In the genomic region with DNA sequence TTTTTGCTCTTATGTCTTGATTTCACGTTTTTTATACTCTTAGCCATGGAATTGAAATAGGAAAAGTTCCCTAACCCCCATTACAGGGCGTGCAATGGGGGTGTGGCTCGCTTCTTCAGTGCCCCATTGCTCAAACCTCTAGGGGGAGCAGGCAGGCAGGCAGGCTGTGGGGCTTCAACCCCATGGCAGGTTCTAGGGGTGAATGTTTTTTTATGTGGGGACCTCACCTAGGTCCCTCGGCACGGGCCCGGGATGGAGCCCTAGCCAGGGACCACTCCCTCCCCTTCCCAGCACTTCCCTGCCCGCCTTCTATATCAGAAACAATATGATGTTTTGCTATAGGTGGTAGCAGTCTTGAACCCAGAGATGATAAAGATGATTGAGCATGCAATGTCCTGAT, we compare ENCODE assay signal across 16 cellular contexts.
A peak's percentile ranks its signal among the peaks of the same experiment; 100 is the strongest.
DNase-seq lines count a peak whose midpoint lies in the region; ATAC-seq and TF ChIP-seq lines count a peak whose summit lies in the region.
"Had no signal": no experiment of that assay in that cellular context is flagged by ENCODE, and none has a peak within 500 bp of the region (broad histone marks: within the 10 kb centered on the region; RNA-seq: fewer than 3 reads in every experiment).

No MANE protein-coding gene starts in this region.

- no peak overlapping the region for H4K8ac ChIP-seq in H9 (replicated peaks; ENCODE audit: insufficient read length, low read depth, low read length)

- no peaks in the 10 kb centered on the region for H3K27me3 ChIP-seq in H9 (ENCODE audit: insufficient read depth, low read length)
- H3K27me3 ChIP-seq in WERI-Rb-1 (ENCODE audit: insufficient read depth, low read depth, severe bottlenecking) = no peaks in the 10 kb centered on the region
- H3K27me3 ChIP-seq: BLaER1 treated with 17β-estradiol and CSF1 and Interleukin-3, amounts not matched to agents 10 nM and 100 nM had no signal

- no peak overlapping the region for H3K4me3 Mint-ChIP-seq in H9
- H3K4me3 Mint-ChIP-seq: B cell; CD4-positive, CD25-positive, alpha-beta regulatory T cell; CD8-positive, alpha-beta memory T cell; HFFc6 had no signal

- no peak overlapping the region for H2AFZ ChIP-seq in H9 (ENCODE audit: low read length)

- H3K27ac Mint-ChIP-seq in H9 = no peak overlapping the region
- H3K27ac Mint-ChIP-seq: B cell; CD4-positive, CD25-positive, alpha-beta regulatory T cell; CD8-positive, alpha-beta memory T cell; HFFc6 had no signal

- no peaks in the 10 kb centered on the region for H3K4me1 ChIP-seq in H9 (ENCODE audit: insufficient read depth, low read length)
- H3K4me1 ChIP-seq: BLaER1 treated with 17β-estradiol and CSF1 and Interleukin-3, amounts not matched to agents 10 nM and 100 nM had no signal

- H3K9ac ChIP-seq in H9 (ENCODE audit: extremely low read depth, insufficient read length, low read length) = no peak overlapping the region
- H3K9ac ChIP-seq: BLaER1 treated with 17β-estradiol and CSF1 and Interleukin-3, amounts not matched to agents 10 nM and 100 nM had no signal

- H3K27me3 Mint-ChIP-seq in H9 (ENCODE audit: low read depth) = no peaks in the 10 kb centered on the region
- H3K27me3 Mint-ChIP-seq: B cell; CD4-positive, CD25-positive, alpha-beta regulatory T cell; CD8-positive, alpha-beta memory T cell had no signal

- H2BK12ac ChIP-seq in H9 (ENCODE audit: insufficient read length, low read depth, low read length) = no peak overlapping the region

- no peak overlapping the region for H2BK15ac ChIP-seq in H9 (ENCODE audit: low read depth, low read length)

- DNase-seq in H9 (peak; percentile 30), WERI-Rb-1 (no peak), NCI-H2227 treated with DMSO at 0.1 percent for 48 hours (lab: John Stamatoyannopoulos, UW) (no peak), GM13977 (ENCODE audit: low spot score) (no peak), RWPE1 (ENCODE audit: low spot score) (no peak)
- DNase-seq: CD4-positive, CD25-positive, alpha-beta regulatory T cell; CD8-positive, alpha-beta memory T cell; COR-L47; HFFc6; IMR-90 had no signal

- H3K27ac ChIP-seq in C4-2B = no peak overlapping the region
- no peak overlapping the region for H3K27ac ChIP-seq in H9 (ENCODE audit: insufficient read length, low read depth, low read length)
- H3K27ac ChIP-seq in WERI-Rb-1 = no peak overlapping the region
- H3K27ac ChIP-seq in RWPE1 = no peak overlapping the region
- H3K27ac ChIP-seq: BLaER1 treated with 17β-estradiol and CSF1 and Interleukin-3, amounts not matched to agents 10 nM and 100 nM had no signal

- no peak overlapping the region for H3K4me3 ChIP-seq in WERI-Rb-1 (ENCODE audit: low read depth, low read length)
- H3K4me3 ChIP-seq: BLaER1 treated with 17β-estradiol and CSF1 and Interleukin-3, amounts not matched to agents 10 nM and 100 nM; K562 had no signal

- H3K36me3 ChIP-seq in WERI-Rb-1 = no peaks in the 10 kb centered on the region
- H3K36me3 ChIP-seq: BLaER1 treated with 17β-estradiol and CSF1 and Interleukin-3, amounts not matched to agents 10 nM and 100 nM had no signal

- H4K20me1 ChIP-seq in H9 (ENCODE audit: control insufficient read depth, insufficient read depth, insufficient read length) = no peaks in the 10 kb centered on the region
- H4K20me1 ChIP-seq: BLaER1 treated with 17β-estradiol and CSF1 and Interleukin-3, amounts not matched to agents 10 nM and 100 nM had no signal

- H3K23ac ChIP-seq in H9 (ENCODE audit: insufficient read length, low read depth, low read length) = no peak overlapping the region

- no CpG with 5 or more reads among the region's 7 CpGs for WGBS in H9 (ENCODE audit: extremely low coverage, insufficient read length, low lambda C conversion rate)

- H3K9me3 Mint-ChIP-seq in H9 = no peaks in the 10 kb centered on the region; a peak in 1 of 5 replicates

- no peak overlapping the region for H3K18ac ChIP-seq in H9 (ENCODE audit: insufficient read length, low read depth, low read length)

- H2BK20ac ChIP-seq in H9 (ENCODE audit: low read depth, low read length, poor library complexity, severe bottlenecking) = no peak overlapping the region

- H3K4ac ChIP-seq in H9 (ENCODE audit: low read depth, low read length) = no peak overlapping the region

- no peak overlapping the region for H3K56ac ChIP-seq in H9 (ENCODE audit: insufficient read length, low read depth, low read length)

- ATAC-seq in HG02852 (IDR thresholded peaks at IDR 0.05; ENCODE audit: unreplicated experiment) = no peak
- ATAC-seq: HCT116, K562 had no signal

- in situ Hi-C loops in GM13977 (cut with MboI; ENCODE audit: low pct_unique_long_range_greater_than_20kb, low sequenced_read_pairs, unreplicated experiment) = no loop called here

- H3T11ph ChIP-seq in H9 (ENCODE audit: low read length) = no peak overlapping the region

- H4K91ac ChIP-seq in H9 (ENCODE audit: insufficient read length, low read depth, low read length) = no peak overlapping the region

- H4K5ac ChIP-seq in H9 (ENCODE audit: insufficient read length, low read depth, low read length) = no peak overlapping the region

- no peak overlapping the region for H2BK5ac ChIP-seq in H9 (ENCODE audit: insufficient read length, low read length)

- no peaks in the 10 kb centered on the region for H3K79me1 ChIP-seq in H9 (ENCODE audit: insufficient read depth, low read depth, low read length, poor library complexity, severe bottlenecking)

- H3K4me2 ChIP-seq in H9 (ENCODE audit: insufficient read depth, insufficient read length, low read length) = no peak overlapping the region
- H3K4me2 ChIP-seq: BLaER1 treated with 17β-estradiol and CSF1 and Interleukin-3, amounts not matched to agents 10 nM and 100 nM had no signal

- no peaks in the 10 kb centered on the region for H3K79me2 ChIP-seq in H9 (ENCODE audit: insufficient read depth, low read length)

- H3K23me2 ChIP-seq in H9 (ENCODE audit: insufficient read length, low read depth, low read length, poor library complexity, severe bottlenecking) = no peaks in the 10 kb centered on the region

- H3K36me3 Mint-ChIP-seq in H9 (ENCODE audit: insufficient read depth in 1 of 3, low read depth in 3 of 3) = no peaks in the 10 kb centered on the region
- H3K36me3 Mint-ChIP-seq: CD4-positive, CD25-positive, alpha-beta regulatory T cell; CD8-positive, alpha-beta memory T cell had no signal

- TF ChIP-seq CTCF in C4-2B (conservative IDR thresholded peaks at IDR 0.05) (peak; percentile 29), H9 (conservative IDR thresholded peaks at IDR 0.05) (peak; percentile 44; the same call in 2 of the 3 replicates), WERI-Rb-1 (IDR thresholded peaks at IDR 0.05; ENCODE audit: low read depth, low read length) (peak; percentile 12; the same call in 1 of the 2 replicates), GM13977 (IDR thresholded peaks at IDR 0.05; ENCODE audit: extremely low read depth, insufficient read depth, missing control alignments) (no peak), RWPE1 (conservative IDR thresholded peaks at IDR 0.05; ENCODE audit: low read depth) (no peak)

- no peaks in the 10 kb centered on the region for H3K4me1 Mint-ChIP-seq in H9
- H3K4me1 Mint-ChIP-seq: B cell; CD4-positive, CD25-positive, alpha-beta regulatory T cell; CD8-positive, alpha-beta memory T cell had no signal

- POLR2A ChIA-PET in RWPE1 (lab: Yijun Ruan, JAX; ENCODE audit: low non-redundant PET) = no interaction called here

- no peak overlapping the region for H3K14ac ChIP-seq in H9 (ENCODE audit: insufficient read depth, low read length)

- CTCF ChIA-PET in RWPE1 (lab: Yijun Ruan, JAX) = interaction anchor here (0.6 kb wide), 1 partner anchor 57 kb away, joined by 3 read pairs; no protein-coding TSS in a partner anchor

- H2AK5ac ChIP-seq in H9 (ENCODE audit: insufficient read length, low read length) = no peak overlapping the region

- no peak overlapping the region for H2BK120ac ChIP-seq in H9 (ENCODE audit: low read depth, low read length, poor library complexity, severe bottlenecking)

- no peaks in the 10 kb centered on the region for H3K9me3 ChIP-seq in H9 (ENCODE audit: control insufficient read depth, low read depth, low read length)
- H3K9me3 ChIP-seq in WERI-Rb-1 (ENCODE audit: severe bottlenecking) = no peaks in the 10 kb centered on the region
- H3K9me3 ChIP-seq: BLaER1 treated with 17β-estradiol and CSF1 and Interleukin-3, amounts not matched to agents 10 nM and 100 nM had no signal

Comparison
In these comparisons a context has a peak if more than half of its experiments do, and no peak if none do; other contexts are left out.
1. CTCF ChIP-seq: peak in C4-2B (single experiment), H9 (single experiment) and WERI-Rb-1 (single experiment); none in GM13977 (single experiment) and RWPE1 (single experiment).